Comparison of ENCODE assay signal across 9 cellular contexts in the genomic region with DNA sequence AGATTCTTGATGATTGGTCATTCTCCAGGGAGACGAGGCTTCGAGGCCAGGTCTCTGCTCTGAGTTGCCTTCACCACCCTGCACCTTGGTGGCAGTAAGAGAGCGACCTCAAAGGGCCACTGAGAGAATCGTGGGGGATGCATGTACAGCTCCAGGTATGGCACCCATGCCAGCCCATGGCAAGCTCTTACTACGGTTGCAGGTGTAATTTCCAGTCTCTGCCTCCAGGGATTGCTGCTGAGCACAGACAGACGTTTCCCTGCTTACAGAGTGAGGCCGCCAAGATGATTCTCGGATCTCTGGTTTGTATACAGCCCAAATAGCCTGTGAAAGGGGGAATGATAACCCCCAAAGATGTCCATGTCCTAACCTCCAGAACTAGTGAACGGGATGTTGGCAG. TPM values are rescaled to one million over a fixed set of nuclear protein-coding genes. Genes with fewer than 3 reads are reported as not detected.
A peak's percentile ranks its signal among the peaks of the same experiment; 100 is the strongest.
DNase-seq lines count a peak whose midpoint lies in the region; ATAC-seq and TF ChIP-seq lines count a peak whose summit lies in the region.
"Had no signal": no experiment of that assay in that cellular context is flagged by ENCODE, and none has a peak within 500 bp of the region (broad histone marks: within the 10 kb centered on the region; RNA-seq: fewer than 3 reads in every experiment).

No MANE protein-coding gene starts in this region.

- H3K27ac Mint-ChIP-seq in Calu3 (ENCODE audit: unreplicated experiment) (no peak overlapping the region), H9 (no peak overlapping the region)

- H2AFZ ChIP-seq in H9 (ENCODE audit: low read length) = no peak overlapping the region

- H3K36me3 ChIP-seq in lower lobe of right lung (no peaks in the 10 kb centered on the region), tibial artery (no peaks in the 10 kb centered on the region)

- H2AK5ac ChIP-seq in H9 (ENCODE audit: insufficient read length, low read length) = no peak overlapping the region

- intact Hi-C loops in Calu3 (cut with micrococcal nuclease; ENCODE audit: unreplicated experiment) (loop anchor here (5.0 kb wide), 1 partner anchor 132 kb away; no protein-coding TSS in a partner anchor), lower lobe of right lung (cut with DNase I) (loop anchor here (10.0 kb wide), 1 partner anchor 250 kb away; no protein-coding TSS in a partner anchor), tibial artery (cut with DNase I; ENCODE audit: low total_unique reads) (no loop called here)

- no peak overlapping the region for H3K9ac ChIP-seq in H9 (ENCODE audit: extremely low read depth, insufficient read length, low read length)

- H2BK12ac ChIP-seq in H9 (ENCODE audit: insufficient read length, low read depth, low read length) = no peak overlapping the region

- H3K9me3 Mint-ChIP-seq in Calu3 (ENCODE audit: low read depth, unreplicated experiment) = no peaks in the 10 kb centered on the region
- no peaks in the 10 kb centered on the region for H3K9me3 Mint-ChIP-seq in H9

- no peak overlapping the region for H2BK120ac ChIP-seq in H9 (ENCODE audit: low read depth, low read length, poor library complexity, severe bottlenecking)

- H3K4me3 Mint-ChIP-seq in Calu3 (ENCODE audit: low read depth, unreplicated experiment) (no peak overlapping the region), H9 (no peak overlapping the region)
- H3K4me3 Mint-ChIP-seq: naive B cell had no signal

- H2BK15ac ChIP-seq in H9 (ENCODE audit: low read depth, low read length) = no peak overlapping the region

- no peaks in the 10 kb centered on the region for H3K79me1 ChIP-seq in H9 (ENCODE audit: insufficient read depth, low read depth, low read length, poor library complexity, severe bottlenecking)

- H3K23me2 ChIP-seq in H9 (ENCODE audit: insufficient read length, low read depth, low read length, poor library complexity, severe bottlenecking) = no peaks in the 10 kb centered on the region

- H3K79me2 ChIP-seq in H9 (ENCODE audit: insufficient read depth, low read length) = no peaks in the 10 kb centered on the region

- H2BK20ac ChIP-seq in H9 (ENCODE audit: low read depth, low read length, poor library complexity, severe bottlenecking) = no peak overlapping the region

- H3K27me3 Mint-ChIP-seq in Calu3 (ENCODE audit: unreplicated experiment) = peaks cover 39% of the 10 kb centered on the region
- peaks cover 18% of the 10 kb centered on the region for H3K27me3 Mint-ChIP-seq in H9 (ENCODE audit: low read depth)

- in situ Hi-C loops in astrocyte of the cerebellum (cut with HindIII; ENCODE audit: low sequenced_read_pairs) = no loop called here

- H3K4me1 Mint-ChIP-seq in Calu3 (ENCODE audit: low read depth, unreplicated experiment) (no peaks in the 10 kb centered on the region), H9 (peaks cover 4 to 11% of the 10 kb centered on the region in 2 experiments; a peak in 2 of 4 replicates)

- no CpG with 5 or more reads among the region's 9 CpGs for WGBS in H9 (ENCODE audit: extremely low coverage, insufficient read length, low lambda C conversion rate)

- H2BK5ac ChIP-seq in H9 (ENCODE audit: insufficient read length, low read length) = no peak overlapping the region

- H3K4ac ChIP-seq in H9 (ENCODE audit: low read depth, low read length) = no peak overlapping the region

- CTCF ChIA-PET in Calu3 (lab: Charles Lee) = interaction anchor here (0.8 to 1.6 kb wide), 2 partner anchors 249 to 259 kb away, joined by 3 to 15 read pairs; no protein-coding TSS in a partner anchor

- no peaks in the 10 kb centered on the region for H3K9me3 ChIP-seq in H9 (ENCODE audit: control insufficient read depth, low read depth, low read length)
- H3K9me3 ChIP-seq in lower lobe of right lung = no peaks in the 10 kb centered on the region
- H3K9me3 ChIP-seq in tibial artery = no peaks in the 10 kb centered on the region

- no peak overlapping the region for H4K91ac ChIP-seq in H9 (ENCODE audit: insufficient read length, low read depth, low read length)

- no peak for ATAC-seq in lower lobe of right lung

- H3K27ac ChIP-seq in H9 (ENCODE audit: insufficient read length, low read depth, low read length) = no peak overlapping the region
- no peak overlapping the region for H3K27ac ChIP-seq in lower lobe of right lung
- H3K27ac ChIP-seq in tibial artery = no peak overlapping the region

- H3K4me3 ChIP-seq in astrocyte of the cerebellum (ENCODE audit: low read depth, low read length) (no peak overlapping the region), lower lobe of right lung (no peak overlapping the region), tibial artery (no peak overlapping the region)

- no peak overlapping the region for H3K14ac ChIP-seq in H9 (ENCODE audit: insufficient read depth, low read length)

- no peak overlapping the region for H4K5ac ChIP-seq in H9 (ENCODE audit: insufficient read length, low read depth, low read length)

- H3K18ac ChIP-seq in H9 (ENCODE audit: insufficient read length, low read depth, low read length) = no peak overlapping the region

- H3K4me2 ChIP-seq in H9 (ENCODE audit: insufficient read depth, insufficient read length, low read length) = no peak overlapping the region

- no peak overlapping the region for H3K23ac ChIP-seq in H9 (ENCODE audit: insufficient read length, low read depth, low read length)

- H3T11ph ChIP-seq in H9 (ENCODE audit: low read length) = no peak overlapping the region

- H4K20me1 ChIP-seq in H9 (ENCODE audit: control insufficient read depth, insufficient read depth, insufficient read length) = no peaks in the 10 kb centered on the region

- no peak overlapping the region for H4K8ac ChIP-seq in H9 (replicated peaks; ENCODE audit: insufficient read length, low read depth, low read length)

- DNase-seq in Calu3 (peak; percentile 11), H9 (peak; percentile 64), astrocyte of the cerebellum (ENCODE audit: low read depth) (no peak), lower lobe of right lung (no peak), A172 (ENCODE audit: low spot score) (no peak), NCI-H2227 treated with DMSO at 0.1 percent for 48 hours (lab: John Stamatoyannopoulos, UW) (no peak), tibial artery (no peak)
- DNase-seq in effector CD4-positive, alpha-beta T cell = no peak
- DNase-seq: naive B cell had no signal

- H3K27me3 ChIP-seq in H9 (ENCODE audit: insufficient read depth, low read length) (no peaks in the 10 kb centered on the region), lower lobe of right lung (ENCODE audit: low read depth) (no peaks in the 10 kb centered on the region), tibial artery (peaks cover 0 to 4% of the 10 kb centered on the region in 2 donors)

- BruUV-seq in Calu3 (replicated peaks; lab: Mats Ljungman, UMichigan) = no TSS peak

- H3K56ac ChIP-seq in H9 (ENCODE audit: insufficient read length, low read depth, low read length) = no peak overlapping the region

- H3K36me3 Mint-ChIP-seq in Calu3 (ENCODE audit: insufficient read depth, unreplicated experiment) (no peaks in the 10 kb centered on the region), H9 (ENCODE audit: insufficient read depth in 1 of 3, low read depth in 3 of 3) (no peaks in the 10 kb centered on the region)
- H3K36me3 Mint-ChIP-seq: naive B cell had no signal

- H3K4me1 ChIP-seq in H9 (ENCODE audit: insufficient read depth, low read length) (no peaks in the 10 kb centered on the region), lower lobe of right lung (no peaks in the 10 kb centered on the region), tibial artery (no peaks in the 10 kb centered on the region)

- no peak for TF ChIP-seq CTCF in Calu3 (IDR thresholded peaks at IDR 0.05; ENCODE audit: unreplicated experiment)
- TF ChIP-seq CTCF in H9 (conservative IDR thresholded peaks at IDR 0.05) = peak; percentile 71
- peak; percentile 35 for TF ChIP-seq CTCF in astrocyte of the cerebellum (IDR thresholded peaks at IDR 0.05; ENCODE audit: low read depth, low read length, missing control alignments)
- TF ChIP-seq CTCF in lower lobe of right lung (IDR thresholded peaks at IDR 0.05) = peak; percentile 52
- TF ChIP-seq CTCF in tibial artery (IDR thresholded peaks at IDR 0.05) = no peak

RNA-seq across cellular contexts. Expression of a gene that starts 16.3 kb away (rescaled TPM):
- total RNA-seq in Calu3 (2022) (not detected in 2 replicates), H9 (2021) (not detected in 2 replicates), lower lobe of right lung (not detected)
- not detected in 2 replicates for total RNA-seq in A172 (2014; rRNA removed; shearing (Covaris generic))

Comparison
In these comparisons a context has a peak if more than half of its experiments do, and no peak if none do; other contexts are left out.
1. DNase-seq: peak in Calu3 (single experiment) and H9 (single experiment); none in astrocyte of the cerebellum (single experiment), lower lobe of right lung (single experiment), A172 (single experiment), effector CD4-positive, alpha-beta T cell (single experiment), NCI-H2227 treated with DMSO at 0.1 percent for 48 hours (single experiment) and tibial artery (0 of 2).
2. CTCF ChIP-seq: peak in H9 (single experiment), astrocyte of the cerebellum (single experiment) and lower lobe of right lung (single experiment); none in Calu3 (single experiment) and tibial artery (0 of 2).